Comparison of ENCODE assay signal across 8 cellular contexts in genomic region chr19:3505598-3506383, GRCh38. TPM values are rescaled to one million over a fixed set of nuclear protein-coding genes. Genes with fewer than 3 reads are reported as not detected.
DNase-seq lines count a peak whose midpoint lies in the region; ATAC-seq and TF ChIP-seq lines count a peak whose summit lies in the region.

FZR1 (plus strand) TSS chr19:3506311; CDS start chr19:3522990, 16,679 bp downstream.

- peak within 1 kb of the TSS; percentile 67 for H3K27ac ChIP-seq in mesenchymal stem cell (ENCODE audit: low read length, poor library complexity, severe bottlenecking)

- TF ChIP-seq CTCF in GM20000 (IDR thresholded peaks at IDR 0.05; ENCODE audit: extremely low read depth, missing control alignments): no peak

- peak within 1 kb of the TSS in 1 of 2 experiments; percentile 75 for H2BK12ac ChIP-seq in mesenchymal stem cell (ENCODE audit: low read length in 2 of 2)

- H3K23ac ChIP-seq in mesenchymal stem cell (ENCODE audit: low read length in 2 of 2): peak within 1 kb of the TSS in 1 of 2 experiments; percentile 61

- H2BK5ac ChIP-seq in mesenchymal stem cell (ENCODE audit: low read depth, low read length, poor library complexity, severe bottlenecking): peak within 1 kb of the TSS; percentile 58

- peak within 1 kb of the TSS; percentile 94 for H4K91ac ChIP-seq in mesenchymal stem cell (ENCODE audit: low read length)

- peak within 1 kb of the TSS; percentile 94 to 95 for H3K4me3 Mint-ChIP-seq in effector memory CD8-positive, alpha-beta T cell

- no peaks in the 10 kb centered on the region for H3K9me3 ChIP-seq in mesenchymal stem cell (ENCODE audit: control insufficient read depth, low read length)

- peaks cover 41 to 47% of the 10 kb centered on the region in 2 donors for H3K4me1 Mint-ChIP-seq in effector memory CD8-positive, alpha-beta T cell (ENCODE audit: low read depth in 2 of 2)

- H3K36me3 Mint-ChIP-seq in effector memory CD8-positive, alpha-beta T cell (ENCODE audit: insufficient read depth): peaks cover 43% of the 10 kb centered on the region

- H3K4ac ChIP-seq in mesenchymal stem cell (ENCODE audit: low read depth in 1 of 2, low read length in 2 of 2): peak within 1 kb of the TSS; percentile 62 to 96

- peaks cover 19 to 21% of the 10 kb centered on the region in 2 experiments for H3K36me3 ChIP-seq in mesenchymal stem cell (ENCODE audit: control insufficient read depth in 1 of 2, insufficient read depth in 2 of 2, low read depth in 1 of 2, low read length in 2 of 2)

- peak within 1 kb of the TSS; percentile 97 for H3K9ac ChIP-seq in mesenchymal stem cell (ENCODE audit: low read length)

- no peaks in the 10 kb centered on the region for H3K27me3 ChIP-seq in mesenchymal stem cell (ENCODE audit: control insufficient read depth in 1 of 2, insufficient read depth in 1 of 2, low read length in 2 of 2)

- peak within 1 kb of the TSS; percentile 96 for H3K4me3 ChIP-seq in mesenchymal stem cell (ENCODE audit: insufficient read depth in 1 of 2, low read depth in 1 of 2, low read length in 2 of 2)

- no peak within 1 kb of the TSS for H2AK5ac ChIP-seq in mesenchymal stem cell (ENCODE audit: low read length, severe bottlenecking)

- no peaks in the 10 kb centered on the region for H3K9me3 Mint-ChIP-seq in effector memory CD8-positive, alpha-beta T cell

- H3K79me1 ChIP-seq in mesenchymal stem cell (replicated peaks; ENCODE audit: low read length, poor library complexity, severe bottlenecking): peaks cover 3% of the 10 kb centered on the region

- peak within 1 kb of the TSS; percentile 80 for H2BK120ac ChIP-seq in mesenchymal stem cell (ENCODE audit: low read depth, low read length)

- H3K14ac ChIP-seq in mesenchymal stem cell (ENCODE audit: low read length in 2 of 2): peak within 1 kb of the TSS; percentile 50 to 96

- peak within 1 kb of the TSS; percentile 88 for H4K8ac ChIP-seq in mesenchymal stem cell (ENCODE audit: low read length)

- WGBS in mesenchymal stem cell: 10% methylated on average over 43 of the region's 79 CpGs

- peak within 1 kb of the TSS; percentile 97 for H2BK15ac ChIP-seq in mesenchymal stem cell (ENCODE audit: low read depth, poor library complexity, severe bottlenecking)

- H3K4me1 ChIP-seq in mesenchymal stem cell (ENCODE audit: control insufficient read depth, insufficient read depth, low read depth, low read length): peaks cover 35% of the 10 kb centered on the region

- DNase-seq in CMK (ENCODE audit: low read depth): peak; percentile 96
- DNase-seq in GM20000 (ENCODE audit: low spot score): peak; percentile 100
- peak; percentile 95 for DNase-seq in HT-29 (ENCODE audit: low spot score)
- DNase-seq in NOMO-1 (lab: John Stamatoyannopoulos, UW; ENCODE audit: unreplicated experiment in 2 of 2): peak; percentile 94 to 98
- DNase-seq in activated CD8-positive, alpha-beta memory T cell treated with anti-CD3 and anti-CD28 coated beads for 4 hours (ENCODE audit: low read depth in 2 of 2): peak; percentile 99
- DNase-seq in effector memory CD8-positive, alpha-beta T cell: peak; percentile 98 to 100 (median 99)
- peak; percentile 98 for DNase-seq in mesenchymal stem cell
- DNase-seq in stimulated activated CD8-positive, alpha-beta memory T cell treated with anti-CD3 and anti-CD28 coated beads, Interleukin-12 subunit alpha, Interleukin-12 subunit beta, amount 100 ng/mL, for 4 hours (ENCODE audit: low read depth): peak; percentile 100

- peak within 1 kb of the TSS; percentile 81 to 99 for H3K18ac ChIP-seq in mesenchymal stem cell (ENCODE audit: low read depth in 1 of 2, low read length in 2 of 2)

- peak within 1 kb of the TSS; percentile 97 for H2AFZ ChIP-seq in mesenchymal stem cell (ENCODE audit: low read depth, low read length)

- H3K4me2 ChIP-seq in mesenchymal stem cell (ENCODE audit: low read length, poor library complexity, severe bottlenecking): peak within 1 kb of the TSS; percentile 87

- H3K27ac Mint-ChIP-seq in effector memory CD8-positive, alpha-beta T cell: peak within 1 kb of the TSS; percentile 99

- peak; percentile 84 for ATAC-seq in effector memory CD8-positive, alpha-beta T cell (replicated peaks)

- no peaks in the 10 kb centered on the region for H3K27me3 Mint-ChIP-seq in effector memory CD8-positive, alpha-beta T cell

RNA-seq across cellular contexts. Expression of gene FZR1, which starts in this region (rescaled TPM):
- total RNA-seq in HT-29 (2014; rRNA removed; shearing (Covaris generic)): 49.8 and 62.5 TPM in 2 replicates
- polyA plus RNA-seq in mesenchymal stem cell (2013, experiment 1 of 2): 30.7 TPM
- 28.8 TPM for polyA plus RNA-seq in mesenchymal stem cell (2013, experiment 2 of 2)

Comparison
In these comparisons a context has a peak if more than half of its experiments do, and no peak if none do; other contexts are left out.
1. Peak in every context shown above with its lines: DNase-seq, ATAC-seq, H3K4me3 ChIP-seq and H3K27ac ChIP-seq.